Comparison of ENCODE assay signal across 12 cellular contexts in genomic region chr1:94783342-94784264, GRCh38. TPM values are rescaled to one million over a fixed set of nuclear protein-coding genes. Genes with fewer than 3 reads are reported as not detected.
DNase-seq lines count a peak whose midpoint lies in the region; TF ChIP-seq lines count a peak whose summit lies in the region.
"Had no signal": no experiment of that assay in that cellular context is flagged by ENCODE, and none has a peak within 500 bp of the region (broad histone marks: within the 10 kb centered on the region; RNA-seq: fewer than 3 reads in every experiment).

No MANE protein-coding gene starts in this region.

- H3K4me3 ChIP-seq in AG10803 (ENCODE audit: low read length) (no peak overlapping the region), SK-N-SH (ENCODE audit: low read depth in 2 of 2, low read length in 1 of 2) (no peak overlapping the region), foreskin fibroblast (ENCODE audit: low read depth in 1 of 2, low read length in 2 of 2) (no peak overlapping the region), Karpas-422 (ENCODE audit: low read length) (no peak overlapping the region)

- H2AFZ ChIP-seq in SK-N-SH (ENCODE audit: low read depth) (no peak overlapping the region), Karpas-422 (ENCODE audit: low read length) (no peak overlapping the region)

- DNase-seq in AG10803 (ENCODE audit: low read depth) (peak; percentile 99), SK-N-SH (no peak), foreskin fibroblast (peak; percentile 85 to 90), osteocyte (ENCODE audit: extremely low spot score, unreplicated experiment) (no peak), CD14-positive monocyte (ENCODE audit: low spot score) (no peak), Karpas-422 (no peak), DMS79 treated with DMSO at 0.1 percent for 48 hours (lab: John Stamatoyannopoulos, UW) (no peak)
- DNase-seq in stimulated activated CD4-positive, alpha-beta T cell treated with anti-CD3 and anti-CD28 coated beads, Interleukin-2, amount 100 ng/mL, for 48 hours: no peak
- DNase-seq: activated naive CD4-positive, alpha-beta T cell treated with anti-CD3 and anti-CD28 coated beads, Interleukin-2, amount 10 ng/mL, durations not matched to agents 7 days and 5 days; DND-41; NCI-H524 treated with DMSO at 0.1 percent for 48 hours; retina had no signal

- TF ChIP-seq EP300 in SK-N-SH (IDR thresholded peaks at IDR 0.05; ENCODE audit: borderline replicate concordance in 1 of 2, low read depth in 1 of 2, low read length in 1 of 2): no peak; a peak in 1 of 4 replicates

- H3K4me3 Mint-ChIP-seq in osteocyte (ENCODE audit: unreplicated experiment) (no peak overlapping the region), CD14-positive monocyte (no peak overlapping the region)
- H3K4me3 Mint-ChIP-seq: activated naive CD4-positive, alpha-beta T cell treated with anti-CD3 and anti-CD28 coated beads, Interleukin-2, amount 10 ng/mL, durations not matched to agents 7 days and 5 days had no signal

- no peak for TF ChIP-seq RAD21 in SK-N-SH (IDR thresholded peaks at IDR 0.05; ENCODE audit: low read length)

- H3K27me3 Mint-ChIP-seq in osteocyte (ENCODE audit: unreplicated experiment) (peaks cover 5% of the 10 kb centered on the region), CD14-positive monocyte (ENCODE audit: low read depth in 3 of 3) (peaks cover 1 to 6% (median 5%) of the 10 kb centered on the region in 3 donors)

- WGBS in SK-N-SH (ENCODE audit: low lambda C conversion rate): 90% methylated on average over 16 of the region's 16 CpGs

- H3K9ac ChIP-seq in SK-N-SH (no peak overlapping the region), Karpas-422 (ENCODE audit: low read length) (no peak overlapping the region)

- POLR2A ChIA-PET in SK-N-SH (lab: Yijun Ruan, JAX): no interaction called here

- H3K9me3 Mint-ChIP-seq in osteocyte (ENCODE audit: unreplicated experiment) (peaks cover 3% of the 10 kb centered on the region), CD14-positive monocyte (peaks cover 0 to 3% (median 0%) of the 10 kb centered on the region in 7 donors)
- H3K9me3 Mint-ChIP-seq: activated naive CD4-positive, alpha-beta T cell treated with anti-CD3 and anti-CD28 coated beads, Interleukin-2, amount 10 ng/mL, durations not matched to agents 7 days and 5 days had no signal

- H3K27ac ChIP-seq in SK-N-SH (ENCODE audit: low read depth in 2 of 2, low read length in 1 of 2) (peak overlapping the region; percentile 45 to 58; a peak in 3 of 4 replicates), Karpas-422 (ENCODE audit: low read length) (no peak overlapping the region)

- H3K9me3 ChIP-seq in SK-N-SH: no peaks in the 10 kb centered on the region
- H3K9me3 ChIP-seq in Karpas-422 (ENCODE audit: low read length): no peaks in the 10 kb centered on the region

- H3K36me3 Mint-ChIP-seq in osteocyte (ENCODE audit: unreplicated experiment): peaks cover 1% of the 10 kb centered on the region
- no peaks in the 10 kb centered on the region for H3K36me3 Mint-ChIP-seq in CD14-positive monocyte
- H3K36me3 Mint-ChIP-seq: activated naive CD4-positive, alpha-beta T cell treated with anti-CD3 and anti-CD28 coated beads, Interleukin-2, amount 10 ng/mL, durations not matched to agents 7 days and 5 days had no signal

- H3K4me1 ChIP-seq in SK-N-SH (ENCODE audit: control insufficient read depth in 1 of 2, insufficient read depth in 2 of 2, low read depth in 1 of 2, low read length in 1 of 2) (peaks cover 10 to 11% of the 10 kb centered on the region in 2 experiments; a peak in 1 of 4 replicates), Karpas-422 (ENCODE audit: low read length) (peaks cover 4% of the 10 kb centered on the region; the same call in 1 of the 2 replicates)

- H3K27ac Mint-ChIP-seq in osteocyte (ENCODE audit: unreplicated experiment) (peak overlapping the region; percentile 85), CD14-positive monocyte (no peak overlapping the region)
- H3K27ac Mint-ChIP-seq: activated naive CD4-positive, alpha-beta T cell treated with anti-CD3 and anti-CD28 coated beads, Interleukin-2, amount 10 ng/mL, durations not matched to agents 7 days and 5 days had no signal

- TF ChIP-seq CTCF in AG10803 (conservative IDR thresholded peaks at IDR 0.05; ENCODE audit: low read length): no peak
- TF ChIP-seq CTCF in SK-N-SH (IDR thresholded peaks at IDR 0.05): no peak
- TF ChIP-seq CTCF in foreskin fibroblast (IDR thresholded peaks at IDR 0.05; ENCODE audit: low read depth, low read length): no peak
- TF ChIP-seq CTCF in osteocyte (IDR thresholded peaks at IDR 0.05): no peak
- TF ChIP-seq CTCF in CD14-positive monocyte (IDR thresholded peaks at IDR 0.05): no peak

- H3K79me2 ChIP-seq in SK-N-SH (ENCODE audit: insufficient read depth) (no peaks in the 10 kb centered on the region), Karpas-422 (ENCODE audit: low read length) (no peaks in the 10 kb centered on the region)

- intact Hi-C loops in CD14-positive monocyte (cut with micrococcal nuclease): no loop called here

- H3K9me2 ChIP-seq in SK-N-SH (no peaks in the 10 kb centered on the region), Karpas-422 (replicated peaks; ENCODE audit: insufficient read depth, low read length) (no peaks in the 10 kb centered on the region)

- H3K4me1 Mint-ChIP-seq in osteocyte (ENCODE audit: unreplicated experiment) (peaks cover 15% of the 10 kb centered on the region), CD14-positive monocyte (no peaks in the 10 kb centered on the region)
- H3K4me1 Mint-ChIP-seq: activated naive CD4-positive, alpha-beta T cell treated with anti-CD3 and anti-CD28 coated beads, Interleukin-2, amount 10 ng/mL, durations not matched to agents 7 days and 5 days had no signal

- H3K4me2 ChIP-seq in SK-N-SH (peak overlapping the region; percentile 42; the same call in 1 of the 2 replicates), Karpas-422 (ENCODE audit: low read depth, low read length, poor library complexity, severe bottlenecking) (no peak overlapping the region)

- no peaks in the 10 kb centered on the region for H4K20me1 ChIP-seq in SK-N-SH (ENCODE audit: insufficient read depth)
- no peaks in the 10 kb centered on the region for H4K20me1 ChIP-seq in Karpas-422 (ENCODE audit: insufficient read depth, low read depth, low read length)

- H3K36me3 ChIP-seq in SK-N-SH (replicated peaks in 1 of 2; ENCODE audit: control insufficient read depth in 1 of 2, insufficient read depth in 2 of 2, low read length in 1 of 2): no peaks in the 10 kb centered on the region
- H3K36me3 ChIP-seq in Karpas-422 (ENCODE audit: insufficient read depth, low read length): no peaks in the 10 kb centered on the region

- H3K27me3 ChIP-seq in SK-N-SH (ENCODE audit: insufficient read depth) (no peaks in the 10 kb centered on the region), Karpas-422 (ENCODE audit: low read length) (no peaks in the 10 kb centered on the region)

- H3F3A ChIP-seq in SK-N-SH (replicated peaks; ENCODE audit: insufficient read depth): no peaks in the 10 kb centered on the region

- CTCF ChIA-PET in SK-N-SH (lab: Yijun Ruan, JAX): interaction anchor here (0.6 kb wide), 1 partner anchor 71 kb away, joined by 3 read pairs; no protein-coding TSS in a partner anchor

TF ChIP-seq in SK-N-SH, 30 proteins besides CTCF, POLR2A, EP300 and RAD21 (continues in another document):
- TF ChIP-seq ELF1 (IDR thresholded peaks at IDR 0.05) (no peak), USF2 (IDR thresholded peaks at IDR 0.05; ENCODE audit: borderline replicate concordance, low read depth, low read length) (no peak), FOXM1 (IDR thresholded peaks at IDR 0.05; ENCODE audit: low read depth) (no peak), TAF1 (IDR thresholded peaks at IDR 0.05; ENCODE audit: borderline replicate concordance, low read depth, low read length) (no peak), FOSL2 (IDR thresholded peaks at IDR 0.05; ENCODE audit: borderline replicate concordance, low read depth) (no peak), RXRA (IDR thresholded peaks at IDR 0.05; ENCODE audit: borderline replicate concordance, low read depth) (no peak), NRF1 (IDR thresholded peaks at IDR 0.05; ENCODE audit: low read depth, low read length) (no peak), FOXJ3 (CRISPR knock-in tag; IDR thresholded peaks at IDR 0.05) (no peak), TCF12 (IDR thresholded peaks at IDR 0.05) (peak; percentile 78), RFX5 (IDR thresholded peaks at IDR 0.05; ENCODE audit: low read length) (no peak)
- TF ChIP-seq, protein P1, sequence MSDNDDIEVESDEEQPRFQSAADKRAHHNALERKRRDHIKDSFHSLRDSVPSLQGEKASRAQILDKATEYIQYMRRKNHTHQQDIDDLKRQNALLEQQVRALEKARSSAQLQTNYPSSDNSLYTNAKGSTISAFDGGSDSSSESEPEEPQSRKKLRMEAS (IDR thresholded peaks at IDR 0.05; ENCODE audit: low read depth): no peak

RNA-seq across cellular contexts. Expression of gene SLC44A3, which starts 36.6 kb away (rescaled TPM):
- polyA plus RNA-seq in SK-N-SH (2012; rRNA removed) (2.6 and 4.4 TPM in 2 replicates), CD14-positive monocyte (not detected)
- 3.8 and 4.0 TPM in 2 replicates for polyA plus RNA-seq in SK-N-SH (2012; cell fraction: cytosol; rRNA removed)
- 2.8 and 4.4 TPM in 2 replicates for polyA plus RNA-seq in SK-N-SH (2012; cell fraction: nucleus; rRNA removed)
- total RNA-seq in osteocyte: 2.8 and 3.6 TPM in 2 replicates
- not detected in 2 replicates for total RNA-seq in Karpas-422 (2014; rRNA removed; shearing (Covaris generic); ENCODE audit: low replicate concordance)

Comparison
In these comparisons a context has a peak if more than half of its experiments do, and no peak if none do; other contexts are left out.
1. DNase-seq: peak in AG10803 (single experiment) and foreskin fibroblast (2 of 2); none in SK-N-SH (single experiment), osteocyte (single experiment), CD14-positive monocyte (single experiment), Karpas-422 (single experiment), DMS79 treated with DMSO at 0.1 percent for 48 hours (single experiment) and stimulated activated CD4-positive, alpha-beta T cell treated with anti-CD3 and anti-CD28 coated beads, Interleukin-2, amount 100 ng/mL, for 48 hours (0 of 2).